Comparison of ENCODE assay signal across 7 cellular contexts in the genomic region with DNA sequence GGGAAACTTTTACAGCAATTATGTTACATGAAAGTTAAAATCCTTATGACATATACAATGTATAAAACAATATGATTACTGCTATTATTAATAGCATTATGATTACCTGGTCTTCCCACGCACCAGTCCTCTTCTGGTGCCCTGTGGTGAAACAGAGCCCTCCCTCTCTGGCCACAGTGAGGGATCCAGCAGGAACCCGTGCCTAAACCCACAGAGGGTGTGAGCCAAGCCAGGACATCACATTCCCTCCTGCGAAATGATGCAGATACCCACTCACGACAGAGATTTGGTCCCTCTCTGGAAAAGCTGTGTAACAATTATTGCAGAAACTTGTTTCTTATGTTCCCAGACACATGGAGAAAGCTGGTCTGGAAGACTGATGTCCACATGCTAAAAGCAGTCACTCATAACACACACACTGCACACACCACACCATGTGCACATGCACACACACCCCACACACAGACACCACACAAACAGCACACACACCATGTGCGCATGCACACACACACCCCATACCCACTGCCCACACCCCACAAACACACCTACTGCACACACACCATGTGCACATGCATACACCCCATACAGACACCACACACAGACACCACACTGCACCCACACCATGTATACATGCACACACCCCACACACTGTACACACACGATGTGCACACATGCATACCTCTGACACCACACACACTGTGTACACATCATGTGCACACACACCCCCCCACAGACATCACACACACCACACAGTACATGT.
DNase-seq lines count a peak whose midpoint lies in the region; ATAC-seq and TF ChIP-seq lines count a peak whose summit lies in the region.
"Not testable (repeated sequence)": the region's sequence is repeated elsewhere in the genome, so short reads cannot be mapped to it uniquely, and the experiment has no call there.

No MANE protein-coding gene starts in this region.

- H2BK5ac ChIP-seq in neuronal stem cell (ENCODE audit: low read length) = not testable (repeated sequence)

- not testable (repeated sequence) for H3K4me3 ChIP-seq in lower lobe of right lung
- H3K4me3 ChIP-seq in neuronal stem cell (ENCODE audit: low read length in 2 of 2) = peak overlapping the region in 1 of 2 donors; percentile 39

- not testable (repeated sequence) for H3K27ac Mint-ChIP-seq in T-helper 17 cell

- in situ Hi-C loops in GM13977 (cut with MboI; ENCODE audit: low pct_unique_long_range_greater_than_20kb, low sequenced_read_pairs, unreplicated experiment) = not testable (repeated sequence)

- not testable (repeated sequence) for H3K27ac ChIP-seq in lower lobe of right lung; neuronal stem cell (replicated peaks; ENCODE audit: low read length)

- H3K4me2 ChIP-seq in neuronal stem cell (ENCODE audit: insufficient read depth, low read length, poor library complexity, severe bottlenecking) = not testable (repeated sequence)

- H2BK120ac ChIP-seq in neuronal stem cell (ENCODE audit: low read depth, low read length) = not testable (repeated sequence)

- not testable (repeated sequence) for H3K4ac ChIP-seq in neuronal stem cell (ENCODE audit: low read length)

- not testable (repeated sequence) for H2BK15ac ChIP-seq in neuronal stem cell (ENCODE audit: low read length)

- not testable (repeated sequence) for H2AK5ac ChIP-seq in neuronal stem cell (ENCODE audit: low read depth, low read length)

- intact Hi-C loops in left ventricle myocardium superior (cut with micrococcal nuclease); lower lobe of right lung (cut with DNase I): not testable (repeated sequence)

- not testable (repeated sequence) for TF ChIP-seq CTCF in GM13977 (IDR thresholded peaks at IDR 0.05; ENCODE audit: extremely low read depth, insufficient read depth, missing control alignments); lower lobe of right lung (IDR thresholded peaks at IDR 0.05)

- H3K18ac ChIP-seq in neuronal stem cell (ENCODE audit: low read length) = not testable (repeated sequence)

- H4K8ac ChIP-seq in neuronal stem cell (ENCODE audit: low read depth, low read length) = not testable (repeated sequence)

- H3K79me1 ChIP-seq in neuronal stem cell (ENCODE audit: low read depth, low read length) = not testable (repeated sequence)

- H3K27me3 Mint-ChIP-seq in T-helper 17 cell = not testable (repeated sequence)

- H3K4me3 Mint-ChIP-seq in T-helper 17 cell = not testable (repeated sequence)

- peak overlapping the region; percentile 10 for H3K14ac ChIP-seq in neuronal stem cell (ENCODE audit: low read length)

- not testable (repeated sequence) for H3K9me3 ChIP-seq in T-helper 17 cell (ENCODE audit: control insufficient read depth, low read length, poor library complexity, severe bottlenecking); lower lobe of right lung
- H3K9me3 ChIP-seq in neuronal stem cell (replicated peaks in 1 of 2; ENCODE audit: control insufficient read depth in 2 of 2, insufficient read depth in 1 of 2, low read depth in 1 of 2, low read length in 2 of 2) = peaks cover 4 to 13% of the 10 kb centered on the region in 2 donors

- peak overlapping the region; percentile 7 for H3K9ac ChIP-seq in neuronal stem cell (ENCODE audit: low read depth, low read length, poor library complexity)

- H3K4me1 ChIP-seq in lower lobe of right lung; neuronal stem cell (ENCODE audit: control insufficient read depth in 2 of 2, insufficient read depth in 1 of 2, low read depth in 1 of 2, low read length in 2 of 2): not testable (repeated sequence)

- not testable (repeated sequence) for H3K36me3 ChIP-seq in lower lobe of right lung; neuronal stem cell (replicated peaks in 1 of 2; ENCODE audit: control insufficient read depth in 2 of 2, insufficient read depth in 2 of 2, low read length in 2 of 2)

- H3K36me3 Mint-ChIP-seq in T-helper 17 cell (ENCODE audit: low read depth) = not testable (repeated sequence)

- H4K91ac ChIP-seq in neuronal stem cell (ENCODE audit: low read depth, low read length, poor library complexity) = not testable (repeated sequence)

- DNase-seq in GM13977 (ENCODE audit: low spot score) = peak; percentile 1
- DNase-seq in T-helper 17 cell; left ventricle myocardium superior; lower lobe of right lung; neuronal stem cell (ENCODE audit: low spot score); stimulated activated naive CD8-positive, alpha-beta T cell treated with anti-CD3 and anti-CD28 coated beads, Interleukin-15, Interleukin-2, amounts not matched to agents 100 U/mL and 50 U/mL, for 24 hours: not testable (repeated sequence)

- H2AFZ ChIP-seq in neuronal stem cell (ENCODE audit: low read length) = not testable (repeated sequence)

- not testable (repeated sequence) for H2BK12ac ChIP-seq in neuronal stem cell (ENCODE audit: low read length)

- H3K23ac ChIP-seq in neuronal stem cell (ENCODE audit: low read depth, low read length, poor library complexity) = peak overlapping the region; percentile 27

- H3K4me1 Mint-ChIP-seq in T-helper 17 cell = not testable (repeated sequence)

- H3K27me3 ChIP-seq in lower lobe of right lung (ENCODE audit: low read depth) = not testable (repeated sequence)
- H3K27me3 ChIP-seq in neuronal stem cell (ENCODE audit: control insufficient read depth in 3 of 3, insufficient read depth in 3 of 3, low read depth in 1 of 3, low read length in 3 of 3) = peaks cover 4 to 16% (median 7%) of the 10 kb centered on the region in 3 experiments

- ATAC-seq in T-helper 17 cell (peak; percentile 3), esophagus mucosa (peak; percentile 45), left ventricle myocardium superior (peak; percentile 40), lower lobe of right lung (peak; percentile 30 to 64)
- peak; percentile 10 for ATAC-seq in stimulated activated naive CD8-positive, alpha-beta T cell treated with anti-CD3 and anti-CD28 coated beads, Interleukin-15, Interleukin-2, amounts not matched to agents 100 U/mL and 50 U/mL, for 24 hours

- WGBS in neuronal stem cell (ENCODE audit: extremely low coverage in 2 of 2, insufficient read length in 2 of 2, insufficient replicate concordance in 1 of 2), 2 donors = no CpG with 5 or more reads among the region's 6 CpGs
